1 cellular context compared by ENCODE assay signal in the genomic region with DNA sequence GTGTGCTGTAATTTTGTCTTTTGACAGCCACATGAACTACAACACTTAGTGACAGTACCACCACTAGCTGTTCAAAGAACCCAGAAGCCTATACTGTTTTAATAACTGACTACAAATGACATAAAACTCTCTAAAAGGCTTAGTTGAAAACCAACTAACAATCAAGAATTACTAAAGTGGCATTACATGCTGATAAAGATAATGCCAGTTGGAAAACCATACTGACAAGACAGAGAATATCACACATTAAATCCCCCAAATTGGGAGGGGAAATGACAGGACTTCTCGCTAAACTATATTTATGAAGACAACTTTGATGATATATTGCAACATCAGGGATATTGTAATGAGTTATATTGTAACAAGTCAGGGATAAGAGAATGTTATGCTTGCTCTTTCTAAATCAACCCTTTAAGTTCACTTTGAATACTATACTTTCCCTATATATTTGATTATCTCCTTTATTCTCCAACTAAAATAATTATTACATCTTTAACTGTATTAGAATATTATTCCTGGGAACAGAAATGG.
TF ChIP-seq lines count a peak whose summit lies in the region.

No MANE protein-coding gene starts in this region.

TF ChIP-seq in HepG2, 621 proteins besides CTCF, POLR2A, EP300 and RAD21:
- TF ChIP-seq ZMYM2 (CRISPR knock-in tag; IDR thresholded peaks at IDR 0.05), result no peak
- no peak for TF ChIP-seq ATF7-NPFF (CRISPR knock-in tag; IDR thresholded peaks at IDR 0.05; ENCODE audit: low read depth)
- TF ChIP-seq IRX3 (CRISPR knock-in tag; IDR thresholded peaks at IDR 0.05; ENCODE audit: borderline replicate concordance, low read depth), result no peak
- TF ChIP-seq DNMT1 (CRISPR knock-in tag; IDR thresholded peaks at IDR 0.05), result no peak
- no peak for TF ChIP-seq SMAD3 (CRISPR knock-in tag; IDR thresholded peaks at IDR 0.05)
- TF ChIP-seq NFKBIZ (CRISPR knock-in tag; IDR thresholded peaks at IDR 0.05), result no peak
- TF ChIP-seq ZNF282 (IDR thresholded peaks at IDR 0.05; ENCODE audit: partially characterized antibody), result no peak
- TF ChIP-seq ZNF326 (CRISPR knock-in tag; IDR thresholded peaks at IDR 0.05; ENCODE audit: borderline replicate concordance), result no peak
- peak; percentile 50 to 62; a peak in 3 of 4 replicates for TF ChIP-seq MAFK (conservative IDR thresholded peaks at IDR 0.05 in 1 of 2, IDR thresholded peaks at IDR 0.05 in 1 of 2; ENCODE audit: low read length in 2 of 2)
- TF ChIP-seq MAFF (IDR thresholded peaks at IDR 0.05; ENCODE audit: low read depth, low read length), result peak; percentile 63
